1 cellular context compared by ENCODE assay signal in genomic region chr15:39454189-39454986, GRCh38.
TF ChIP-seq lines count a peak whose summit lies in the region.

No MANE protein-coding gene starts in this region.

TF ChIP-seq in K562, 482 proteins besides CTCF, POLR2A, EP300 and RAD21 (continued from another document):
- TF ChIP-seq HOMEZ (CRISPR knock-in tag; IDR thresholded peaks at IDR 0.05), result no peak
- no peak for TF ChIP-seq MLX (CRISPR knock-in tag; conservative IDR thresholded peaks at IDR 0.05)
- TF ChIP-seq PBX2 (CRISPR knock-in tag; IDR thresholded peaks at IDR 0.05; ENCODE audit: low read depth), result no peak
- peak; percentile 89 for TF ChIP-seq PBX2 (tag; conservative IDR thresholded peaks at IDR 0.05; ENCODE audit: low read depth)
- TF ChIP-seq MEIS2 (IDR thresholded peaks at IDR 0.05; ENCODE audit: partially characterized antibody), result peak; percentile 83
- TF ChIP-seq CREM (IDR thresholded peaks at IDR 0.05; ENCODE audit: low read depth), result no peak
- peak; percentile 25; the same call in 1 of the 2 replicates for TF ChIP-seq ZNF316 (IDR thresholded peaks at IDR 0.05)
- peak; percentile 47 for TF ChIP-seq ARHGAP35 (IDR thresholded peaks at IDR 0.05; ENCODE audit: partially characterized antibody)
- TF ChIP-seq PURB (CRISPR knock-in tag; IDR thresholded peaks at IDR 0.05; ENCODE audit: low read depth), result no peak
- peak; percentile 53; the same call in 1 of the 2 replicates for TF ChIP-seq PKNOX1 (IDR thresholded peaks at IDR 0.05)
